In the genomic region with DNA sequence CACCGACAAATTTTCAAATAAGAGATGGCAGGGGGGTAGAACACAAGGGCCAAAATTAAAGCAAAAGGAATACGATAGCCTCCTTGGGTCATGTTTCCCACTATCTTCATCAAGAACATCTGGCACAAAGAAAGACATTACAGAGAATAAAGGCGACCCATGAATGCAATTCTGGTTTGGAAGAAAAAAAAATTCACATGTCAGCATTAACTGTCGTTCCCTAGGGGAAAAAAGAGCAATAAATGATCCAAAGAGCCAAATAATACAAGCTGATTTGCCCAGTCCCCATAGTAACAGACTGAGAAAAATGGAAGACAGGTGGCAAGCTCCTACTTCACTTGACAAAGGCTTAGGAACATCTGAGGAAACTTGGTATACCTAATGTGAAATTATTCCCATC, we compare ENCODE assay signal across 1 cellular context.
TF ChIP-seq lines count a peak whose summit lies in the region.

No MANE protein-coding gene starts in this region.

TF ChIP-seq in K562, 482 proteins besides CTCF, POLR2A, EP300 and RAD21 (continued from another document):
- TF ChIP-seq ZNF316 (IDR thresholded peaks at IDR 0.05) (peak; percentile 91), MAFG (tag; conservative IDR thresholded peaks at IDR 0.05) (peak; percentile 74), HNRNPUL1 (IDR thresholded peaks at IDR 0.05; ENCODE audit: low read length) (no peak), MAFF (IDR thresholded peaks at IDR 0.05; ENCODE audit: low read length) (peak; percentile 81), SMARCA4 (IDR thresholded peaks at IDR 0.05) (no peak)
